In genomic region chr10:5895804-5896203, GRCh38 we compare ENCODE assay signal across 8 cellular contexts. TPM values are rescaled to one million over a fixed set of nuclear protein-coding genes. Genes with fewer than 3 reads are reported as not detected.
DNase-seq lines count a peak whose midpoint lies in the region; ATAC-seq and TF ChIP-seq lines count a peak whose summit lies in the region.

No MANE protein-coding gene starts in this region.

- H3K4me1 ChIP-seq in KMS-11 (ENCODE audit: low read depth, poor library complexity, severe bottlenecking) = peaks cover 69% of the 10 kb centered on the region

- no peaks in the 10 kb centered on the region for H3K36me3 ChIP-seq in KMS-11 (ENCODE audit: insufficient read depth)

- CTCF ChIA-PET in activated naive CD4-positive, alpha-beta T cell treated with anti-CD3 and anti-CD28 coated beads for 36 hours (lab: Charles Lee) = no interaction called here

- H3K4me3 Mint-ChIP-seq in activated naive CD4-positive, alpha-beta T cell treated with anti-CD3 and anti-CD28 coated beads for 36 hours = peak overlapping the region; percentile 1
- H3K4me3 Mint-ChIP-seq in progenitor cell of endocrine pancreas (ENCODE audit: low read depth) = no peak overlapping the region
- no peak overlapping the region for H3K4me3 Mint-ChIP-seq in chondrocyte (ENCODE audit: unreplicated experiment)

- TF ChIP-seq CTCF in KMS-11 (conservative IDR thresholded peaks at IDR 0.05; ENCODE audit: low read depth, low read length) (no peak), progenitor cell of endocrine pancreas (IDR thresholded peaks at IDR 0.05; ENCODE audit: unreplicated experiment) (no peak), chondrocyte (IDR thresholded peaks at IDR 0.05) (no peak)

- H4K20me1 ChIP-seq in KMS-11 (ENCODE audit: insufficient read depth) = no peaks in the 10 kb centered on the region; the same call in 1 of the 2 replicates

- H3K9ac ChIP-seq in KMS-11 = peak overlapping the region; percentile 42; the same call in 1 of the 2 replicates

- no peaks in the 10 kb centered on the region for H3K27me3 Mint-ChIP-seq in activated naive CD4-positive, alpha-beta T cell treated with anti-CD3 and anti-CD28 coated beads for 36 hours (ENCODE audit: low read depth)
- H3K27me3 Mint-ChIP-seq in progenitor cell of endocrine pancreas = no peaks in the 10 kb centered on the region
- H3K27me3 Mint-ChIP-seq in chondrocyte (ENCODE audit: low read depth) = no peaks in the 10 kb centered on the region

- H3K4me3 ChIP-seq in KMS-11 (IDR thresholded peaks at IDR 0.05; ENCODE audit: insufficient read depth, low read depth, low read length) = no peak overlapping the region

- peak; percentile 77 for ATAC-seq in GM21723 (IDR thresholded peaks at IDR 0.05; ENCODE audit: unreplicated experiment)

- peak overlapping the region; percentile 80 for H3K27ac Mint-ChIP-seq in activated naive CD4-positive, alpha-beta T cell treated with anti-CD3 and anti-CD28 coated beads for 36 hours
- peak overlapping the region; percentile 62 for H3K27ac Mint-ChIP-seq in progenitor cell of endocrine pancreas
- no peak overlapping the region for H3K27ac Mint-ChIP-seq in chondrocyte (ENCODE audit: unreplicated experiment)

- peak overlapping the region; percentile 67 for H3K27ac ChIP-seq in KMS-11

- H3K36me3 Mint-ChIP-seq in activated naive CD4-positive, alpha-beta T cell treated with anti-CD3 and anti-CD28 coated beads for 36 hours (ENCODE audit: low read depth) = peaks cover 34% of the 10 kb centered on the region
- H3K36me3 Mint-ChIP-seq in progenitor cell of endocrine pancreas (ENCODE audit: insufficient read depth) = peaks cover 26% of the 10 kb centered on the region
- H3K36me3 Mint-ChIP-seq in chondrocyte (ENCODE audit: low read depth) = peaks cover 13% of the 10 kb centered on the region

- H3K9me3 Mint-ChIP-seq in activated naive CD4-positive, alpha-beta T cell treated with anti-CD3 and anti-CD28 coated beads for 36 hours = no peaks in the 10 kb centered on the region
- H3K9me3 Mint-ChIP-seq in progenitor cell of endocrine pancreas (ENCODE audit: low read depth) (peaks cover 7% of the 10 kb centered on the region), chondrocyte (ENCODE audit: low read depth) (peaks cover 4% of the 10 kb centered on the region)

- peak overlapping the region; percentile 97 for H3K4me2 ChIP-seq in KMS-11

- DNase-seq in activated naive CD4-positive, alpha-beta T cell treated with anti-CD3 and anti-CD28 coated beads for 36 hours = peak; percentile 22
- no peak for DNase-seq in activated naive CD4-positive, alpha-beta T cell (lab: John Stamatoyannopoulos, UW)
- DNase-seq in progenitor cell of endocrine pancreas (ENCODE audit: low spot score, unreplicated experiment) = no peak
- no peak for DNase-seq in chondrocyte (ENCODE audit: low spot score)
- no peak for DNase-seq in SHP77 treated with DMSO at 0.1 percent for 48 hours (lab: John Stamatoyannopoulos, UW)
- no peak for DNase-seq in epidermal melanocyte (ENCODE audit: insufficient read length, low spot score)

- peak overlapping the region; percentile 17; the same call in 1 of the 2 replicates for H2AFZ ChIP-seq in KMS-11 (ENCODE audit: low read depth)

- no peaks in the 10 kb centered on the region for H3K27me3 ChIP-seq in KMS-11 (ENCODE audit: insufficient read depth, low read depth)

- H3K79me2 ChIP-seq in KMS-11 (ENCODE audit: insufficient read depth, low read depth) = peaks cover 59% of the 10 kb centered on the region

- peaks cover 51% of the 10 kb centered on the region for H3K4me1 Mint-ChIP-seq in activated naive CD4-positive, alpha-beta T cell treated with anti-CD3 and anti-CD28 coated beads for 36 hours (ENCODE audit: low read depth)
- H3K4me1 Mint-ChIP-seq in progenitor cell of endocrine pancreas (ENCODE audit: low read depth) = peaks cover 19% of the 10 kb centered on the region
- H3K4me1 Mint-ChIP-seq in chondrocyte (ENCODE audit: low read depth) = peaks cover 30% of the 10 kb centered on the region

- intact Hi-C loops in activated naive CD4-positive, alpha-beta T cell treated with anti-CD3 and anti-CD28 coated beads for 36 hours (cut with micrococcal nuclease) = no loop called here

RNA-seq across cellular contexts. Expression of gene FBH1, which starts 5.8 kb away (rescaled TPM):
- total RNA-seq in activated naive CD4-positive, alpha-beta T cell treated with anti-CD3 and anti-CD28 coated beads for 36 hours = 10 to 100 TPM; 40.4 to 42.7 TPM
- total RNA-seq in progenitor cell of endocrine pancreas = 85.5 and 87.4 TPM in 2 replicates
- total RNA-seq in chondrocyte = 62.2 to 96.6 TPM (median 66.5 TPM) in 3 replicates

RNA-seq across cellular contexts. Expression of gene ANKRD16, which starts 6.1 kb away (rescaled TPM):
- total RNA-seq in activated naive CD4-positive, alpha-beta T cell treated with anti-CD3 and anti-CD28 coated beads for 36 hours = 1 to 10 TPM; 3.6 to 3.9 TPM
- total RNA-seq in progenitor cell of endocrine pancreas = 16.8 and 18.0 TPM in 2 replicates
- total RNA-seq in chondrocyte = 5.8 to 6.5 TPM (median 6.4 TPM) in 3 replicates
